Comparison of ENCODE assay signal across 14 cellular contexts in the genomic region with DNA sequence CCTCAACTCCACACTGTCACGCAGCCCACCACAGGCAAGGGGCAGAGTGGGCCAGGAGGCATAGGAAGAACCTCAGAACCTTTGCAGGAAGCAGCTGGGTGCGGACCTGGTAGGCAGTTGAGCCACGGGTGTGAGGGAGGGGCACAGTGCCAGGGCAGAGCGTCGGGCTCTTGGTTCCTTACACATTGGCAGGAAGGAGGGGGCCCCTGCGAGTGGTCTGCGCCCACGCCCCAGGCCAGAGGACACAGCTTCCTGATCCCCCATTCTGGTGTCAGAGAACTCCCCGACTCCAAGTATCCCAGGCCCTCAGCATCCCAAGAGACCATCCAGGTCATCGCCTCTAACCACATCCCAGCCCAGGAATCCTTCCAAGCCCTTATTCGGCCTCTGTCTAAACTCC.
DNase-seq lines count a peak whose midpoint lies in the region; ATAC-seq, FAIRE-seq and TF ChIP-seq lines count a peak whose summit lies in the region.
"Had no signal": no experiment of that assay in that cellular context is flagged by ENCODE, and none has a peak within 500 bp of the region (broad histone marks: within the 10 kb centered on the region; RNA-seq: fewer than 3 reads in every experiment).

No MANE protein-coding gene starts in this region.

- H2AFZ ChIP-seq in ACC112 (ENCODE audit: low read length, unreplicated experiment) = no peak overlapping the region

- peaks cover 61% of the 10 kb centered on the region for H3K4me1 ChIP-seq in ACC112 (ENCODE audit: control insufficient read depth, insufficient read depth, low read length, unreplicated experiment)
- peaks cover 24 to 63% of the 10 kb centered on the region in 2 donors for H3K4me1 ChIP-seq in kidney (ENCODE audit: control insufficient read depth in 1 of 2, insufficient read depth in 1 of 2, low read depth in 1 of 2, low read length in 2 of 2)
- peaks cover 49 to 51% of the 10 kb centered on the region in 2 donors for H3K4me1 ChIP-seq in gastrocnemius medialis

- TF ChIP-seq CTCF in brain microvascular endothelial cell (IDR thresholded peaks at IDR 0.05; ENCODE audit: low read depth, low read length, missing control alignments) (no peak), kidney (IDR thresholded peaks at IDR 0.05; ENCODE audit: borderline replicate concordance, extremely low read depth, insufficient read depth) (no peak), gastrocnemius medialis (IDR thresholded peaks at IDR 0.05 in 4 of 5, conservative IDR thresholded peaks at IDR 0.05 in 1 of 5) (no peak), WERI-Rb-1 (IDR thresholded peaks at IDR 0.05; ENCODE audit: low read depth, low read length) (no peak)

- peak overlapping the region; percentile 90 for H3K9ac ChIP-seq in kidney (ENCODE audit: low read length in 2 of 2)

- H3K9me3 ChIP-seq in kidney (ENCODE audit: control insufficient read depth in 1 of 2, low read length in 2 of 2) = no peaks in the 10 kb centered on the region
- no peaks in the 10 kb centered on the region for H3K9me3 ChIP-seq in gastrocnemius medialis
- no peaks in the 10 kb centered on the region for H3K9me3 ChIP-seq in WERI-Rb-1 (ENCODE audit: severe bottlenecking)
- H3K9me3 ChIP-seq: neutrophil had no signal

- H3K36me3 ChIP-seq in ACC112 (ENCODE audit: insufficient read depth, low read length) = no peaks in the 10 kb centered on the region
- no peaks in the 10 kb centered on the region for H3K36me3 ChIP-seq in brain microvascular endothelial cell (replicated peaks)
- H3K36me3 ChIP-seq in kidney (ENCODE audit: control insufficient read depth in 1 of 2, insufficient read depth in 2 of 2, low read length in 2 of 2) = peaks cover 0 to 4% of the 10 kb centered on the region in 2 donors
- no peaks in the 10 kb centered on the region for H3K36me3 ChIP-seq in gastrocnemius medialis
- H3K36me3 ChIP-seq in WERI-Rb-1 = no peaks in the 10 kb centered on the region
- H3K36me3 ChIP-seq: neutrophil had no signal

- H3K27me3 ChIP-seq in ACC112 (ENCODE audit: insufficient read depth, low read length) (no peaks in the 10 kb centered on the region), brain microvascular endothelial cell (replicated peaks) (no peaks in the 10 kb centered on the region), gastrocnemius medialis (no peaks in the 10 kb centered on the region), WERI-Rb-1 (ENCODE audit: insufficient read depth, low read depth, severe bottlenecking) (no peaks in the 10 kb centered on the region)

- in situ Hi-C loops in brain microvascular endothelial cell (cut with HindIII; ENCODE audit: low pct_ligation_motif_present, low sequenced_read_pairs) (no loop called here), gastrocnemius medialis (cut with MboI; ENCODE audit: low sequenced_read_pairs in 4 of 4) (no loop called here)

- H3K4me3 ChIP-seq in ACC112 (ENCODE audit: low read depth, low read length) (peak overlapping the region; percentile 84), brain microvascular endothelial cell (ENCODE audit: low read depth, low read length) (peak overlapping the region; percentile 72), kidney (ENCODE audit: low read length in 2 of 2) (peak overlapping the region; percentile 93 to 98), gastrocnemius medialis (peak overlapping the region; percentile 53 to 61 (median 56)), WERI-Rb-1 (ENCODE audit: low read depth, low read length) (no peak overlapping the region)

- intact Hi-C loops in kidney (cut with DNase I) (loop anchor here (10.0 kb wide), 1 partner anchor 47 kb away; no protein-coding TSS in a partner anchor), gastrocnemius medialis (cut with DNase I; ENCODE audit: low total_unique reads) (loop anchor here (5.0 kb wide), 1 partner anchor 49 kb away; no protein-coding TSS in a partner anchor)

- no peak for FAIRE-seq in kidney (lab: Jason Lieb, UNC)
- FAIRE-seq in frontal cortex (lab: Jason Lieb, UNC) = no peak
- FAIRE-seq: islet of Langerhans, TTC549 had no signal

- DNase-seq in brain microvascular endothelial cell = no peak
- DNase-seq in kidney = peak; percentile 80
- DNase-seq in gastrocnemius medialis = no peak
- DNase-seq in frontal cortex (ENCODE audit: low spot score in 2 of 2) = no peak
- DNase-seq in UCSD-AML1 (lab: John Stamatoyannopoulos, UW; ENCODE audit: unreplicated experiment) = no peak
- no peak for DNase-seq in WERI-Rb-1
- DNase-seq in HK-2 (ENCODE audit: unreplicated experiment) = no peak
- DNase-seq: activated CD8-positive, alpha-beta memory T cell treated with anti-CD3 and anti-CD28 coated beads, Interleukin-2, amount 50 U/mL, for 4 hours; amniotic stem cell; stimulated activated CD4-positive, alpha-beta T cell treated with anti-CD3 and anti-CD28 coated beads, Interleukin-4, amount 100 ng/mL, for 4 hours had no signal

- no peak for TF ChIP-seq POLR2A in gastrocnemius medialis (IDR thresholded peaks at IDR 0.05)

- no peak overlapping the region for H3K27ac ChIP-seq in ACC112 (ENCODE audit: low read depth, low read length)
- H3K27ac ChIP-seq in brain microvascular endothelial cell = no peak overlapping the region
- H3K27ac ChIP-seq in kidney (ENCODE audit: low read depth in 2 of 2, low read length in 2 of 2) = peak overlapping the region; percentile 93 to 96
- peak overlapping the region; percentile 87 to 94 (median 89) for H3K27ac ChIP-seq in gastrocnemius medialis
- no peak overlapping the region for H3K27ac ChIP-seq in WERI-Rb-1
- H3K27ac ChIP-seq: neutrophil had no signal

- peaks cover 73% of the 10 kb centered on the region for H3K79me2 ChIP-seq in ACC112 (ENCODE audit: control insufficient read depth, insufficient read depth, low read length, unreplicated experiment)

- ATAC-seq in gastrocnemius medialis = no peak

Comparison
In these comparisons a context has a peak if more than half of its experiments do, and no peak if none do; other contexts are left out.
1. H3K27ac ChIP-seq: peak in kidney (2 of 2) and gastrocnemius medialis (4 of 4); none in ACC112 (single experiment), brain microvascular endothelial cell (single experiment) and WERI-Rb-1 (single experiment).